ENCODE assay signal across 8 cellular contexts in the genomic region with DNA sequence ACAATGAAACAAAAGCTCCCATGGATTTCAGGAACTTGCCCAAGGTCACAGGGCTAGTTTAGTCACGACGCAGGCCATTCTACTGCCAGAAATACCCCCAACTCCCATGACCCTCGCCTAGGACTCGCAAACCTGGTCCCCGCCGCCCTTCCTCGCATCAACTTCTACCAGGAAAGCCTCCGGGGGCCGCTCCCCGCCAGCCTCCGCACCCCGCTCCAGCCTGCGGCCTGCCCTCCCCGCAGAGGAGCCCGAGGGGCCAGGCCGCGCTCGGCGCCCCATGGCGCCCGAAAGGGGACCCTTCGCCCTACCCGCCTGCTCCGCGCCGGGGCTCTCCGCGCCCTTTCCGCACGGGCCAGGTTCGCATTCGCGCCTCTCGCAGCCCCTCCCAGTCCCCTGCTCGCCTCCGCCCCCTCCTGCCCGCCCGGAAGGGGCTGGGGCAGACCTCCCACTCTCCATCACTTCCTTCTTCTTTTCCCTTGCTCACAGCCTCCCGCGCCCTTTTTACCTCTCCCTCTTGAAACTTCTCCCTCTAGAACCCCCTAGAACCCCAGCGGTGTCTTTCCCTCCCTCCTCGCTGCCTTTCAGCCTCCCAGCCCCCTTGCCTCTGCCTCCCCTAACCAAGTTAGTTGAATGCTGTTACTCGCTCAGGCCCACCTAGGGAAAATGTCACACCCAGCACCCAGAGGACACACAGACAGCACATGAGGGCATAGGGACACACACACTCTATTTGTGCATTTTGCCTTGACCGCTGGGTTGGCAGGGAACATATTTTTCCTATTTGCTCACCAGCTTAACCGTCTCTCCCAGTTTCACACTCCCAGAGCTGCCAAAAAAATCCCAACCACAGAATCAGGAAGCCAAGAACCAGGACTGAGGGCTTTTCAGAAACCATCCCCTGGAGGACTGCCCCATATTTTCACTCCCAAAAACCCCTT. TPM values are rescaled to one million over a fixed set of nuclear protein-coding genes. Genes with fewer than 3 reads are reported as not detected.
DNase-seq lines count a peak whose midpoint lies in the region; ATAC-seq, FAIRE-seq and TF ChIP-seq lines count a peak whose summit lies in the region.

Gene SLC43A3, minus strand, starts transcription at position 368 of the 938 bp plus-strand sequence. CDS start 949 bp downstream, outside the sequence.

- H3K27me3 ChIP-seq in BJ (ENCODE audit: control insufficient read depth, insufficient read depth, low read length) (no peaks in the 10 kb centered on the region), pancreas (no peaks in the 10 kb centered on the region), thymus (ENCODE audit: control insufficient read depth, insufficient read depth) (no peaks in the 10 kb centered on the region)

- peak within 1 kb of the TSS; percentile 96 for H3K27ac Mint-ChIP-seq in activated naive CD4-positive, alpha-beta T cell treated with anti-CD3 and anti-CD28 coated beads, Interleukin-2, amount 10 ng/mL, durations not matched to agents 7 days and 5 days
- no peak within 1 kb of the TSS for H3K27ac Mint-ChIP-seq in glutamatergic neuron (ENCODE audit: unreplicated experiment)

- no peaks in the 10 kb centered on the region; the same call in 1 of the 2 replicates for H3K36me3 ChIP-seq in BJ (ENCODE audit: control insufficient read depth, insufficient read depth, low read length)
- H3K36me3 ChIP-seq in pancreas: no peaks in the 10 kb centered on the region
- H3K36me3 ChIP-seq in thymus (ENCODE audit: control insufficient read depth, insufficient read depth): peaks cover 5% of the 10 kb centered on the region

- no peaks in the 10 kb centered on the region for H3K9me3 Mint-ChIP-seq in activated naive CD4-positive, alpha-beta T cell treated with anti-CD3 and anti-CD28 coated beads, Interleukin-2, amount 10 ng/mL, durations not matched to agents 7 days and 5 days
- H3K9me3 Mint-ChIP-seq in glutamatergic neuron (ENCODE audit: unreplicated experiment): peaks cover 4% of the 10 kb centered on the region

- peak within 1 kb of the TSS; percentile 27 for H3K4me3 ChIP-seq in BJ (ENCODE audit: low read depth, low read length)
- H3K4me3 ChIP-seq in pancreas: peak within 1 kb of the TSS in 3 of 4 donors; percentile 20 to 45 (median 34)
- peak within 1 kb of the TSS; percentile 62 for H3K4me3 ChIP-seq in thymus (ENCODE audit: low read length)

- TF ChIP-seq CTCF in BJ (IDR thresholded peaks at IDR 0.05; ENCODE audit: insufficient read depth, low read depth, low read length): 0 out of 2 replicates have a peak, but pooled peaks have one; percentile 5
- no peak for TF ChIP-seq CTCF in glutamatergic neuron (IDR thresholded peaks at IDR 0.05; ENCODE audit: partially characterized antibody, unreplicated experiment)
- no peak for TF ChIP-seq CTCF in pancreas (IDR thresholded peaks at IDR 0.05)

- peaks cover 54% of the 10 kb centered on the region for H3K4me1 Mint-ChIP-seq in activated naive CD4-positive, alpha-beta T cell treated with anti-CD3 and anti-CD28 coated beads, Interleukin-2, amount 10 ng/mL, durations not matched to agents 7 days and 5 days
- peaks cover 4% of the 10 kb centered on the region for H3K4me1 Mint-ChIP-seq in glutamatergic neuron (ENCODE audit: low read depth, unreplicated experiment)

- CTCF ChIA-PET in BJ (lab: Yijun Ruan, JAX): interaction anchor here (1.0 to 1.5 kb wide), 5 partner anchors 31 to 213 kb away, joined by 3 to 6 read pairs (median 4); partner anchors contain the start of genes RTN4RL2 and UBE2L6
- CTCF ChIA-PET in activated naive CD4-positive, alpha-beta T cell treated with anti-CD3 and anti-CD28 coated beads, Interleukin-2, amount 10 ng/mL, durations not matched to agents 7 days and 5 days (lab: Charles Lee): interaction anchor here (0.7 to 2.1 kb wide), 6 partner anchors 9 to 81 kb away, joined by 3 to 7 read pairs (median 4); no protein-coding TSS in a partner anchor

- H3K4me3 Mint-ChIP-seq in activated naive CD4-positive, alpha-beta T cell treated with anti-CD3 and anti-CD28 coated beads, Interleukin-2, amount 10 ng/mL, durations not matched to agents 7 days and 5 days: peak within 1 kb of the TSS; percentile 91
- H3K4me3 Mint-ChIP-seq in glutamatergic neuron (ENCODE audit: unreplicated experiment): peak within 1 kb of the TSS; percentile 77

- H3K9me3 ChIP-seq in pancreas: no peaks in the 10 kb centered on the region
- H3K9me3 ChIP-seq in thymus (ENCODE audit: control insufficient read depth): no peaks in the 10 kb centered on the region

- ATAC-seq in HG03457 (IDR thresholded peaks at IDR 0.05; ENCODE audit: unreplicated experiment) (peak; percentile 41), pancreas (peak; percentile 63 to 73 (median 70))

- intact Hi-C loops in pancreas (cut with DNase I): no loop called here

- POLR2A ChIA-PET in BJ (lab: Charles Lee): no interaction called here

- WGBS in pancreas, 2 donors: 19 to 20% methylated on average over 45 of the region's 45 CpGs
- WGBS in thymus: 4% methylated on average over 45 of the region's 45 CpGs

- FAIRE-seq in GM19239 (lab: Jason Lieb, UNC): no peak
- no peak for FAIRE-seq in pancreas (lab: Jason Lieb, UNC)

- peaks cover 37% of the 10 kb centered on the region for H3K36me3 Mint-ChIP-seq in activated naive CD4-positive, alpha-beta T cell treated with anti-CD3 and anti-CD28 coated beads, Interleukin-2, amount 10 ng/mL, durations not matched to agents 7 days and 5 days
- no peaks in the 10 kb centered on the region for H3K36me3 Mint-ChIP-seq in glutamatergic neuron (ENCODE audit: unreplicated experiment)

- H3K4me1 ChIP-seq in pancreas (peaks cover 16 to 21% (median 17%) of the 10 kb centered on the region in 3 donors), thymus (ENCODE audit: control insufficient read depth, insufficient read depth, low read length) (peaks cover 32% of the 10 kb centered on the region)

- peaks cover 18% of the 10 kb centered on the region for H3K27me3 Mint-ChIP-seq in activated naive CD4-positive, alpha-beta T cell treated with anti-CD3 and anti-CD28 coated beads, Interleukin-2, amount 10 ng/mL, durations not matched to agents 7 days and 5 days
- H3K27me3 Mint-ChIP-seq in glutamatergic neuron (ENCODE audit: unreplicated experiment): peaks cover 5% of the 10 kb centered on the region

- DNase-seq in BJ (ENCODE audit: low read depth) (peak; percentile 46), GM19239 (ENCODE audit: insufficient read length, low spot score) (peak; percentile 44), SK-N-DZ (ENCODE audit: low spot score) (peak; percentile 67), glutamatergic neuron (peak; percentile 71), pancreas (peak; percentile 38 to 79 (median 60))
- DNase-seq in activated naive CD4-positive, alpha-beta T cell treated with anti-CD3 and anti-CD28 coated beads, Interleukin-2, amount 10 ng/mL, durations not matched to agents 7 days and 5 days: peak; percentile 84

- peak within 1 kb of the TSS; percentile 67 to 96 (median 89) for H3K27ac ChIP-seq in pancreas
- peak within 1 kb of the TSS; percentile 84 for H3K27ac ChIP-seq in thymus (ENCODE audit: low read depth)

RNA-seq across cellular contexts. Expression of gene SLC43A3, which starts in this region (rescaled TPM):
- polyA plus RNA-seq in BJ (2011; rRNA removed) (16.7 and 26.7 TPM in 2 replicates), pancreas (10 to 100 TPM; 16.4 to 18.2 TPM), thymus (28.7 TPM)
- polyA minus RNA-seq in BJ (2011; rRNA and poly(A)+ RNA removed): 11.7 and 22.9 TPM in 2 replicates
- 42.0 and 59.4 TPM in 2 replicates for polyA plus RNA-seq in SK-N-DZ (2014; cell fraction: cytosol; rRNA removed)
- 44.2 and 63.5 TPM in 2 replicates for polyA plus RNA-seq in SK-N-DZ (2014; cell fraction: nucleus; rRNA removed)
- total RNA-seq in glutamatergic neuron (ENCODE audit: unreplicated experiment) (10.8 TPM), pancreas (10 to 100 TPM in 5 of 6 donors, 1 to 10 TPM in 1; 6.7 to 34.9 (median 10.8) TPM)

Comparison
In these comparisons a context has a peak if more than half of its experiments do, and no peak if none do; other contexts are left out.
1. Peak in every context shown above with its lines: DNase-seq, ATAC-seq, H3K4me3 ChIP-seq and H3K27ac ChIP-seq.